In genomic region chr6:92545861-92546260, GRCh38 we compare ENCODE assay signal across 23 cellular contexts.
DNase-seq lines count a peak whose midpoint lies in the region; ATAC-seq and TF ChIP-seq lines count a peak whose summit lies in the region.
"Had no signal": no experiment of that assay in that cellular context is flagged by ENCODE, and none has a peak within 500 bp of the region (broad histone marks: within the 10 kb centered on the region; RNA-seq: fewer than 3 reads in every experiment).

No MANE protein-coding gene starts in this region.

- POLR2A ChIA-PET in naive thymus-derived CD8-positive, alpha-beta T cell (lab: Charles Lee): no interaction called here

- TF ChIP-seq CTCF in endothelial cell (IDR thresholded peaks at IDR 0.05; ENCODE audit: unreplicated experiment) (no peak), mesothelial cell of epicardium (IDR thresholded peaks at IDR 0.05; ENCODE audit: unreplicated experiment) (no peak), upper lobe of left lung (IDR thresholded peaks at IDR 0.05) (no peak)

- H3K36me3 Mint-ChIP-seq in endothelial cell (ENCODE audit: low read depth, unreplicated experiment) (peaks cover 11% of the 10 kb centered on the region), mesothelial cell of epicardium (peaks cover 4% of the 10 kb centered on the region)
- no peaks in the 10 kb centered on the region for H3K36me3 Mint-ChIP-seq in naive thymus-derived CD8-positive, alpha-beta T cell
- H3K36me3 Mint-ChIP-seq: CD14-positive monocyte; CD8-positive, alpha-beta memory T cell had no signal

- H3K9me3 Mint-ChIP-seq in endothelial cell (ENCODE audit: unreplicated experiment): no peaks in the 10 kb centered on the region
- peaks cover 10% of the 10 kb centered on the region for H3K9me3 Mint-ChIP-seq in mesothelial cell of epicardium
- H3K9me3 Mint-ChIP-seq in naive thymus-derived CD8-positive, alpha-beta T cell: peaks cover 0 to 15% (median 3%) of the 10 kb centered on the region in 9 donors

- H3K27ac ChIP-seq in SK-N-MC (peak overlapping the region; percentile 76), upper lobe of left lung (no peak overlapping the region)
- H3K27ac ChIP-seq: 22Rv1; A549; BLaER1 treated with 17β-estradiol and CSF1 and Interleukin-3, amounts not matched to agents 10 nM and 100 nM; GM23248 had no signal

- no peaks in the 10 kb centered on the region for H3K27me3 ChIP-seq in upper lobe of left lung
- H3K27me3 ChIP-seq: BE2C; BLaER1 treated with 17β-estradiol and CSF1 and Interleukin-3, amounts not matched to agents 10 nM and 100 nM had no signal

- peak overlapping the region; percentile 99 for H3K27ac Mint-ChIP-seq in endothelial cell (ENCODE audit: unreplicated experiment)
- peak overlapping the region; percentile 30 for H3K27ac Mint-ChIP-seq in mesothelial cell of epicardium
- no peak overlapping the region for H3K27ac Mint-ChIP-seq in naive thymus-derived CD8-positive, alpha-beta T cell
- H3K27ac Mint-ChIP-seq: CD4-positive, alpha-beta T cell; CD8-positive, alpha-beta memory T cell had no signal

- no peaks in the 10 kb centered on the region for H3K27me3 Mint-ChIP-seq in endothelial cell (ENCODE audit: unreplicated experiment)
- no peaks in the 10 kb centered on the region for H3K27me3 Mint-ChIP-seq in mesothelial cell of epicardium (ENCODE audit: low read depth)
- no peaks in the 10 kb centered on the region for H3K27me3 Mint-ChIP-seq in naive thymus-derived CD8-positive, alpha-beta T cell
- H3K27me3 Mint-ChIP-seq: CD4-positive, alpha-beta T cell had no signal

- no peak overlapping the region for H3K9ac ChIP-seq in SK-N-MC (ENCODE audit: insufficient read length)
- H3K9ac ChIP-seq: BLaER1 treated with 17β-estradiol and CSF1 and Interleukin-3, amounts not matched to agents 10 nM and 100 nM; GM23248 had no signal

- ATAC-seq in upper lobe of left lung (ENCODE audit: low FRiP score in 2 of 2): no peak
- no peak for ATAC-seq in naive thymus-derived CD8-positive, alpha-beta T cell
- ATAC-seq: A549 had no signal

- 31 to 38% methylated on average over 1 of the region's 1 CpG for WGBS in upper lobe of left lung, 2 donors

- H3K9me3 ChIP-seq in SK-N-MC (ENCODE audit: low read depth, low read length): no peaks in the 10 kb centered on the region
- no peaks in the 10 kb centered on the region for H3K9me3 ChIP-seq in upper lobe of left lung
- H3K9me3 ChIP-seq: A549, BE2C had no signal

- TF ChIP-seq EP300 in upper lobe of left lung (IDR thresholded peaks at IDR 0.05): no peak

- H3K4me1 Mint-ChIP-seq in endothelial cell (ENCODE audit: unreplicated experiment) (peaks cover 34% of the 10 kb centered on the region), mesothelial cell of epicardium (peaks cover 14% of the 10 kb centered on the region)
- H3K4me1 Mint-ChIP-seq in naive thymus-derived CD8-positive, alpha-beta T cell: no peaks in the 10 kb centered on the region
- H3K4me1 Mint-ChIP-seq: CD14-positive monocyte; CD8-positive, alpha-beta memory T cell had no signal

- H3K4me3 ChIP-seq in SK-N-MC: peak overlapping the region; percentile 17
- H3K4me3 ChIP-seq in upper lobe of left lung: no peak overlapping the region
- H3K4me3 ChIP-seq: A549; BLaER1 treated with 17β-estradiol and CSF1 and Interleukin-3, amounts not matched to agents 10 nM and 100 nM; GM23248 had no signal

- DNase-seq in SK-N-MC (ENCODE audit: low read depth, low spot score): peak; percentile 18
- no peak for DNase-seq in endothelial cell (ENCODE audit: low spot score)
- no peak for DNase-seq in mesothelial cell of epicardium (ENCODE audit: low spot score in 2 of 2, unreplicated experiment in 2 of 2)
- DNase-seq in pulmonary artery endothelial cell (ENCODE audit: low read depth, low spot score): peak; percentile 74
- DNase-seq in SKM-1 treated with dmso at 0.1 percent for 144 hours (lab: John Stamatoyannopoulos, UW; ENCODE audit: unreplicated experiment): no peak
- no peak for DNase-seq in COR-L47 (lab: John Stamatoyannopoulos, UW)
- DNase-seq in upper lobe of left lung: no peak
- DNase-seq in naive thymus-derived CD8-positive, alpha-beta T cell: no peak
- DNase-seq: ACHN; AML-193; BE2C; Calu3; CD4-positive, alpha-beta T cell; CD8-positive, alpha-beta memory T cell; DMS153; DND-41; GM23248; H7; HCEC 1CT had no signal

- H3K4me1 ChIP-seq in upper lobe of left lung: no peaks in the 10 kb centered on the region
- H3K4me1 ChIP-seq: A549, BE2C had no signal

- no peak for TF ChIP-seq POLR2A in upper lobe of left lung (IDR thresholded peaks at IDR 0.05)

- no peaks in the 10 kb centered on the region for H3K36me3 ChIP-seq in SK-N-MC (ENCODE audit: insufficient read depth, low read length)
- H3K36me3 ChIP-seq in upper lobe of left lung: no peaks in the 10 kb centered on the region
- H3K36me3 ChIP-seq: BE2C; BLaER1 treated with 17β-estradiol and CSF1 and Interleukin-3, amounts not matched to agents 10 nM and 100 nM had no signal

- peak overlapping the region; percentile 57 for H3K4me3 Mint-ChIP-seq in endothelial cell (ENCODE audit: unreplicated experiment)
- H3K4me3 Mint-ChIP-seq in mesothelial cell of epicardium: no peak overlapping the region
- H3K4me3 Mint-ChIP-seq in naive thymus-derived CD8-positive, alpha-beta T cell: no peak overlapping the region
- H3K4me3 Mint-ChIP-seq: CD14-positive monocyte; CD4-positive, alpha-beta T cell; CD8-positive, alpha-beta memory T cell had no signal

Comparison
In these comparisons a context has a peak if more than half of its experiments do, and no peak if none do; other contexts are left out.
1. DNase-seq: peak in SK-N-MC (single experiment) and pulmonary artery endothelial cell (single experiment); none in endothelial cell (single experiment), mesothelial cell of epicardium (0 of 2), SKM-1 treated with dmso at 0.1 percent for 144 hours (single experiment), COR-L47 (single experiment), upper lobe of left lung (0 of 2) and naive thymus-derived CD8-positive, alpha-beta T cell (0 of 10).
2. H3K27ac Mint-ChIP-seq: peak in endothelial cell (single experiment) and mesothelial cell of epicardium (single experiment); none in naive thymus-derived CD8-positive, alpha-beta T cell (0 of 10).